ENCODE assay signal across 18 cellular contexts in genomic region chr15:63338170-63338569, GRCh38. TPM values are rescaled to one million over a fixed set of nuclear protein-coding genes. Genes with fewer than 3 reads are reported as not detected.
DNase-seq lines count a peak whose midpoint lies in the region; ATAC-seq, FAIRE-seq and TF ChIP-seq lines count a peak whose summit lies in the region.
"Had no signal": no experiment of that assay in that cellular context is flagged by ENCODE, and none has a peak within 500 bp of the region (broad histone marks: within the 10 kb centered on the region; RNA-seq: fewer than 3 reads in every experiment).

No MANE protein-coding gene starts in this region.

- peaks cover 38% of the 10 kb centered on the region for H3K27me3 Mint-ChIP-seq in astrocyte (ENCODE audit: low read depth, unreplicated experiment)

- no peak overlapping the region for H3K4me3 ChIP-seq in astrocyte (ENCODE audit: insufficient read depth, low read depth, low read length)
- H3K4me3 ChIP-seq: psoas muscle had no signal

- peak; percentile 47 for DNase-seq in AG20443 (ENCODE audit: low spot score)
- DNase-seq in HT1080 (ENCODE audit: low read depth) = peak; percentile 66
- DNase-seq in astrocyte (ENCODE audit: low read depth) = peak; percentile 84
- peak; percentile 66 for DNase-seq in islet precursor cell
- no peak for DNase-seq in SIG-M5 (lab: John Stamatoyannopoulos, UW)
- DNase-seq: activated T-cell treated with anti-CD3 and anti-CD28 coated beads, Interleukin-2, amount 50 U/mL, for 24 hours; anterior cingulate cortex; CD4-positive, CD25-positive, alpha-beta regulatory T cell; effector CD8-positive, alpha-beta T cell; left colon; NCI-H1436; NCI-H524 treated with DMSO at 0.1 percent for 48 hours; psoas muscle; stimulated activated CD8-positive, alpha-beta memory T cell treated with anti-CD3 and anti-CD28 coated beads, Interleukin-4, amount 100 ng/mL, for 48 hours; T-helper 17 cell had no signal

- no peak for TF ChIP-seq CTCF in astrocyte (IDR thresholded peaks at IDR 0.05; ENCODE audit: insufficient read depth, low read depth, low read length)

- H4K20me1 ChIP-seq in astrocyte (ENCODE audit: insufficient read depth, low read length) = no peaks in the 10 kb centered on the region

- H3K27me3 ChIP-seq in astrocyte (ENCODE audit: insufficient read depth, low read length) = no peaks in the 10 kb centered on the region

- no peaks in the 10 kb centered on the region for H3K36me3 Mint-ChIP-seq in astrocyte (ENCODE audit: low read depth, unreplicated experiment)
- H3K36me3 Mint-ChIP-seq: CD4-positive, CD25-positive, alpha-beta regulatory T cell had no signal

- no peak overlapping the region for H3K9ac ChIP-seq in astrocyte (ENCODE audit: low read length)

- no peaks in the 10 kb centered on the region for H3K79me2 ChIP-seq in astrocyte (ENCODE audit: insufficient read depth, low read length)

- H3K4me2 ChIP-seq in astrocyte (ENCODE audit: low read length) = no peak overlapping the region

- H2AFZ ChIP-seq in astrocyte (ENCODE audit: low read depth, low read length) = no peak overlapping the region

- H3K9me3 ChIP-seq in astrocyte (ENCODE audit: insufficient read depth, low read depth, low read length) = no peaks in the 10 kb centered on the region
- H3K9me3 ChIP-seq: psoas muscle had no signal

- ATAC-seq in HG02588 (IDR thresholded peaks at IDR 0.05; ENCODE audit: unreplicated experiment) = no peak
- ATAC-seq in HG03378 (IDR thresholded peaks at IDR 0.05; ENCODE audit: unreplicated experiment) = no peak
- no peak for ATAC-seq in HG02885 (IDR thresholded peaks at IDR 0.05; ENCODE audit: poor library complexity, unreplicated experiment)
- ATAC-seq: left colon, psoas muscle, T-helper 17 cell had no signal

- H3K4me3 Mint-ChIP-seq in astrocyte (ENCODE audit: unreplicated experiment) = no peak overlapping the region
- H3K4me3 Mint-ChIP-seq: activated T-cell treated with anti-CD3 and anti-CD28 coated beads, Interleukin-2, amount 50 U/mL, for 24 hours; CD4-positive, CD25-positive, alpha-beta regulatory T cell; T-helper 17 cell had no signal

- FAIRE-seq in astrocyte (lab: Jason Lieb, UNC) = no peak

- H3K27ac Mint-ChIP-seq in astrocyte (ENCODE audit: unreplicated experiment) = peak overlapping the region; percentile 24
- H3K27ac Mint-ChIP-seq: activated T-cell treated with anti-CD3 and anti-CD28 coated beads, Interleukin-2, amount 50 U/mL, for 24 hours; CD4-positive, CD25-positive, alpha-beta regulatory T cell; T-helper 17 cell had no signal

- peaks cover 13% of the 10 kb centered on the region for H3K4me1 Mint-ChIP-seq in astrocyte (ENCODE audit: low read depth, unreplicated experiment)
- H3K4me1 Mint-ChIP-seq: T-helper 17 cell had no signal

- peaks cover 13% of the 10 kb centered on the region for H3K4me1 ChIP-seq in astrocyte (ENCODE audit: insufficient read depth, low read length)
- H3K4me1 ChIP-seq: psoas muscle had no signal

- no peak overlapping the region for H3K27ac ChIP-seq in astrocyte (ENCODE audit: low read depth, low read length)
- H3K27ac ChIP-seq: psoas muscle had no signal

- H3K36me3 ChIP-seq in astrocyte (ENCODE audit: insufficient read depth, low read length) = no peaks in the 10 kb centered on the region

- H3K9me3 Mint-ChIP-seq in astrocyte (ENCODE audit: unreplicated experiment) = peaks cover 2% of the 10 kb centered on the region
- H3K9me3 Mint-ChIP-seq: activated T-cell treated with anti-CD3 and anti-CD28 coated beads, Interleukin-2, amount 50 U/mL, for 24 hours; CD4-positive, CD25-positive, alpha-beta regulatory T cell had no signal

RNA-seq across cellular contexts. Expression of gene CA12, which starts 43.5 kb away (rescaled TPM):
- 13.9 and 15.0 TPM in 2 replicates for total RNA-seq in HT1080 (2014; rRNA removed; shearing (Covaris generic))
- 12.3 and 13.9 TPM in 2 replicates for polyA plus RNA-seq in HT1080 (2015; cell fraction: cytosol; rRNA removed)
- 16.2 and 16.8 TPM in 2 replicates for polyA plus RNA-seq in HT1080 (2015; cell fraction: nucleus; rRNA removed)
- total RNA-seq in astrocyte = 0.54 and 0.70 TPM in 2 replicates
- total RNA-seq: CD4-positive, CD25-positive, alpha-beta regulatory T cell; T-helper 17 cell had no signal
- polyA plus RNA-seq: CD4-positive, CD25-positive, alpha-beta regulatory T cell had no signal
